In the genomic region with DNA sequence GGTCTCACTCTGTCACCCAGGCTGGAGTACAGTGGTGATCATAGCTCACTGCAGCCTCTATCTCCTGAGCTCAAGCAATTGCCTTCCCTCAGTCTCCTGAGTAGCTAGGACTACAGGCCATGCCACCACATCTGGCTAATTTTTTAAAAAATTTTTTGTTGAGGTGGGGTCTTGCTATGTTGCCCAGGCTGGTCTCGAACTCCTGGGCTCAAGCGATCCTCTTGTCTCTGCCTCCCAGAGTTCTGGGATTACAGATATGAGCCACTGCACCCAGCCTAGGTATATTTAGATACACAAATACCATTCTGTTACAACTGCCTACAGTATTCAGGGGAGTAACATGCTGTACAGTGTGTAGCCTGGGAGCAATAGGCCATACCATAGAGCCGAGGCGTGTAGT, we compare ENCODE assay signal across 19 cellular contexts. TPM values are rescaled to one million over a fixed set of nuclear protein-coding genes. Genes with fewer than 3 reads are reported as not detected.
DNase-seq lines count a peak whose midpoint lies in the region; ATAC-seq and TF ChIP-seq lines count a peak whose summit lies in the region.
"Had no signal": no experiment of that assay in that cellular context is flagged by ENCODE, and none has a peak within 500 bp of the region (broad histone marks: within the 10 kb centered on the region; RNA-seq: fewer than 3 reads in every experiment).

No MANE protein-coding gene starts in this region.

- TF ChIP-seq CTCF in HEK293 (tag by site-specific recombination; IDR thresholded peaks at IDR 0.05) = no peak

- no peak overlapping the region for H3K27ac ChIP-seq in HEK293 (ENCODE audit: extremely low read depth, low read depth, low read length)
- H3K27ac ChIP-seq: A549; BLaER1 treated with 17β-estradiol and CSF1 and Interleukin-3, amounts not matched to agents 10 nM and 100 nM had no signal

- no peak overlapping the region for H3K4me3 Mint-ChIP-seq in activated naive CD4-positive, alpha-beta T cell treated with anti-CD3 and anti-CD28 coated beads for 36 hours
- no peak overlapping the region for H3K4me3 Mint-ChIP-seq in activated T-helper 17 cell treated with anti-CD3 and anti-CD28 coated beads, Interleukin-2, amount 50 U/mL, for 72 hours
- no peak overlapping the region for H3K4me3 Mint-ChIP-seq in stimulated activated effector memory CD8-positive, alpha-beta T cell treated with anti-CD3 and anti-CD28 coated beads, Interleukin-12 subunit alpha, Interleukin-12 subunit beta, amount 100 ng/mL, for 72 hours
- H3K4me3 Mint-ChIP-seq: GM23338, H9 had no signal

- no peak for ATAC-seq in activated naive CD4-positive, alpha-beta T cell treated with anti-CD3 and anti-CD28 coated beads, Interleukin-2, amount 50 U/mL, for 72 hours
- ATAC-seq in activated T-helper 17 cell treated with anti-CD3 and anti-CD28 coated beads, Interleukin-2, amount 50 U/mL, for 72 hours (replicated peaks) = no peak
- ATAC-seq in stimulated activated effector memory CD8-positive, alpha-beta T cell treated with anti-CD3 and anti-CD28 coated beads, Interleukin-12 subunit alpha, Interleukin-12 subunit beta, amount 100 ng/mL, for 72 hours = no peak
- ATAC-seq in HG03139 (IDR thresholded peaks at IDR 0.05; ENCODE audit: unreplicated experiment) = no peak
- ATAC-seq: A549, GM23338 had no signal

- no peak overlapping the region for H3K4me3 ChIP-seq in HEK293 (ENCODE audit: low read depth, low read length)
- H3K4me3 ChIP-seq: A549; BLaER1 treated with 17β-estradiol and CSF1 and Interleukin-3, amounts not matched to agents 10 nM and 100 nM; GM23338 had no signal

- peaks cover 13 to 88% of the 10 kb centered on the region in 2 experiments; a peak in 2 of 3 replicates for H3K36me3 ChIP-seq in HEK293 (ENCODE audit: control insufficient read depth in 2 of 2, insufficient read depth in 1 of 2, low read length in 2 of 2)

- H3K36me3 Mint-ChIP-seq in activated naive CD4-positive, alpha-beta T cell treated with anti-CD3 and anti-CD28 coated beads, Interleukin-2, amount 50 U/mL, for 72 hours = peaks cover 0 to 11% of the 10 kb centered on the region in 2 donors
- peaks cover 28% of the 10 kb centered on the region for H3K36me3 Mint-ChIP-seq in activated naive CD4-positive, alpha-beta T cell treated with anti-CD3 and anti-CD28 coated beads for 36 hours (ENCODE audit: low read depth)
- peaks cover 89% of the 10 kb centered on the region for H3K36me3 Mint-ChIP-seq in activated T-helper 17 cell treated with anti-CD3 and anti-CD28 coated beads, Interleukin-2, amount 50 U/mL, for 72 hours (ENCODE audit: low read depth)
- H3K36me3 Mint-ChIP-seq in stimulated activated effector memory CD8-positive, alpha-beta T cell treated with anti-CD3 and anti-CD28 coated beads, Interleukin-12 subunit alpha, Interleukin-12 subunit beta, amount 100 ng/mL, for 72 hours = peaks cover 100% of the 10 kb centered on the region

- H3K4me1 Mint-ChIP-seq in activated naive CD4-positive, alpha-beta T cell treated with anti-CD3 and anti-CD28 coated beads for 36 hours (ENCODE audit: low read depth) = no peaks in the 10 kb centered on the region
- H3K4me1 Mint-ChIP-seq in activated T-helper 17 cell treated with anti-CD3 and anti-CD28 coated beads, Interleukin-2, amount 50 U/mL, for 72 hours = no peaks in the 10 kb centered on the region
- peaks cover 4% of the 10 kb centered on the region for H3K4me1 Mint-ChIP-seq in stimulated activated effector memory CD8-positive, alpha-beta T cell treated with anti-CD3 and anti-CD28 coated beads, Interleukin-12 subunit alpha, Interleukin-12 subunit beta, amount 100 ng/mL, for 72 hours
- H3K4me1 Mint-ChIP-seq: GM23338 had no signal

- H3K9me3 ChIP-seq in HEK293 (ENCODE audit: control insufficient read depth, insufficient read depth, low read depth, low read length) = no peaks in the 10 kb centered on the region
- H3K9me3 ChIP-seq: A549; BE2C; BLaER1 treated with 17β-estradiol and CSF1 and Interleukin-3, amounts not matched to agents 10 nM and 100 nM had no signal

- POLR2A ChIA-PET in HEK293 (lab: Yijun Ruan, JAX) = interaction anchor here (0.6 kb wide), 1 partner anchor 8 kb away, joined by 3 read pairs; no protein-coding TSS in a partner anchor

- no peaks in the 10 kb centered on the region for H3K9me3 Mint-ChIP-seq in activated naive CD4-positive, alpha-beta T cell treated with anti-CD3 and anti-CD28 coated beads, Interleukin-2, amount 50 U/mL, for 72 hours
- no peaks in the 10 kb centered on the region for H3K9me3 Mint-ChIP-seq in activated naive CD4-positive, alpha-beta T cell treated with anti-CD3 and anti-CD28 coated beads for 36 hours
- H3K9me3 Mint-ChIP-seq in activated T-helper 17 cell treated with anti-CD3 and anti-CD28 coated beads, Interleukin-2, amount 50 U/mL, for 72 hours = no peaks in the 10 kb centered on the region
- no peaks in the 10 kb centered on the region for H3K9me3 Mint-ChIP-seq in stimulated activated effector memory CD8-positive, alpha-beta T cell treated with anti-CD3 and anti-CD28 coated beads, Interleukin-12 subunit alpha, Interleukin-12 subunit beta, amount 100 ng/mL, for 72 hours
- H3K9me3 Mint-ChIP-seq: CD4-positive, alpha-beta memory T cell; GM23338; H9 had no signal

- CTCF ChIA-PET in activated naive CD4-positive, alpha-beta T cell treated with anti-CD3 and anti-CD28 coated beads for 36 hours (lab: Charles Lee) = interaction anchor here (1.4 kb wide), 1 partner anchor 11 kb away, joined by 3 read pairs; no protein-coding TSS in a partner anchor
- CTCF ChIA-PET in HEK293 (lab: Yijun Ruan, JAX) = interaction anchor here (0.9 kb wide), 1 partner anchor 11 kb away, joined by 3 read pairs; no protein-coding TSS in a partner anchor

- H3K4me1 ChIP-seq in HEK293 (ENCODE audit: control insufficient read depth, insufficient read depth, low read length) = no peaks in the 10 kb centered on the region
- H3K4me1 ChIP-seq: A549; BE2C; BLaER1 treated with 17β-estradiol and CSF1 and Interleukin-3, amounts not matched to agents 10 nM and 100 nM had no signal

- H3K27ac Mint-ChIP-seq in activated naive CD4-positive, alpha-beta T cell treated with anti-CD3 and anti-CD28 coated beads, Interleukin-2, amount 50 U/mL, for 72 hours = peak overlapping the region; percentile 50 to 88
- H3K27ac Mint-ChIP-seq in activated naive CD4-positive, alpha-beta T cell treated with anti-CD3 and anti-CD28 coated beads for 36 hours = no peak overlapping the region
- H3K27ac Mint-ChIP-seq in activated T-helper 17 cell treated with anti-CD3 and anti-CD28 coated beads, Interleukin-2, amount 50 U/mL, for 72 hours = peak overlapping the region; percentile 26
- peak overlapping the region; percentile 76 for H3K27ac Mint-ChIP-seq in stimulated activated effector memory CD8-positive, alpha-beta T cell treated with anti-CD3 and anti-CD28 coated beads, Interleukin-12 subunit alpha, Interleukin-12 subunit beta, amount 100 ng/mL, for 72 hours
- H3K27ac Mint-ChIP-seq: GM23338, H9 had no signal

- intact Hi-C loops in activated naive CD4-positive, alpha-beta T cell treated with anti-CD3 and anti-CD28 coated beads for 36 hours (cut with micrococcal nuclease) = no loop called here

- no peak for DNase-seq in activated naive CD4-positive, alpha-beta T cell treated with anti-CD3 and anti-CD28 coated beads, Interleukin-2, amount 50 U/mL, for 72 hours (ENCODE audit: low spot score in 2 of 2)
- no peak for DNase-seq in activated naive CD4-positive, alpha-beta T cell treated with anti-CD3 and anti-CD28 coated beads for 36 hours
- no peak for DNase-seq in stimulated activated effector memory CD8-positive, alpha-beta T cell treated with anti-CD3 and anti-CD28 coated beads, Interleukin-12 subunit alpha, Interleukin-12 subunit beta, amount 100 ng/mL, for 72 hours (ENCODE audit: low spot score in 2 of 2)
- DNase-seq in activated gamma-delta T cell treated with Interleukin-2 at 50 U/mL for 16 hours = no peak
- DNase-seq: 8988T; ACHN; AML-193; BE2C; Calu3; CD4-positive, alpha-beta memory T cell; COR-L47; DMS79 treated with DMSO at 0.1 percent for 48 hours; H9 had no signal

- H3K27me3 Mint-ChIP-seq in activated naive CD4-positive, alpha-beta T cell treated with anti-CD3 and anti-CD28 coated beads for 36 hours (ENCODE audit: low read depth) = no peaks in the 10 kb centered on the region
- no peaks in the 10 kb centered on the region for H3K27me3 Mint-ChIP-seq in activated T-helper 17 cell treated with anti-CD3 and anti-CD28 coated beads, Interleukin-2, amount 50 U/mL, for 72 hours
- H3K27me3 Mint-ChIP-seq: CD4-positive, alpha-beta memory T cell had no signal

TF ChIP-seq in HEK293, 187 proteins besides CTCF, POLR2A, EP300 and RAD21:
- TF ChIP-seq ZNF121 (tag by site-specific recombination; IDR thresholded peaks at IDR 0.05) (peak; percentile 71; the same call in 1 of the 2 replicates), ZBTB48 (tag by site-specific recombination; IDR thresholded peaks at IDR 0.05) (no peak)

RNA-seq across cellular contexts. Expression of a gene that starts 14.3 kb away (rescaled TPM):
- 10 to 100 TPM; 50.3 to 75.4 TPM for total RNA-seq in activated naive CD4-positive, alpha-beta T cell treated with anti-CD3 and anti-CD28 coated beads, Interleukin-2, amount 50 U/mL, for 72 hours
- total RNA-seq in activated naive CD4-positive, alpha-beta T cell treated with anti-CD3 and anti-CD28 coated beads for 36 hours = 10 to 100 TPM; 72.9 to 74.7 TPM
- total RNA-seq in activated T-helper 17 cell treated with anti-CD3 and anti-CD28 coated beads, Interleukin-2, amount 50 U/mL, for 72 hours = 10 to 100 TPM; 48.9 to 76.2 TPM
